ENCODE assay signal across 12 cellular contexts in the genomic region with DNA sequence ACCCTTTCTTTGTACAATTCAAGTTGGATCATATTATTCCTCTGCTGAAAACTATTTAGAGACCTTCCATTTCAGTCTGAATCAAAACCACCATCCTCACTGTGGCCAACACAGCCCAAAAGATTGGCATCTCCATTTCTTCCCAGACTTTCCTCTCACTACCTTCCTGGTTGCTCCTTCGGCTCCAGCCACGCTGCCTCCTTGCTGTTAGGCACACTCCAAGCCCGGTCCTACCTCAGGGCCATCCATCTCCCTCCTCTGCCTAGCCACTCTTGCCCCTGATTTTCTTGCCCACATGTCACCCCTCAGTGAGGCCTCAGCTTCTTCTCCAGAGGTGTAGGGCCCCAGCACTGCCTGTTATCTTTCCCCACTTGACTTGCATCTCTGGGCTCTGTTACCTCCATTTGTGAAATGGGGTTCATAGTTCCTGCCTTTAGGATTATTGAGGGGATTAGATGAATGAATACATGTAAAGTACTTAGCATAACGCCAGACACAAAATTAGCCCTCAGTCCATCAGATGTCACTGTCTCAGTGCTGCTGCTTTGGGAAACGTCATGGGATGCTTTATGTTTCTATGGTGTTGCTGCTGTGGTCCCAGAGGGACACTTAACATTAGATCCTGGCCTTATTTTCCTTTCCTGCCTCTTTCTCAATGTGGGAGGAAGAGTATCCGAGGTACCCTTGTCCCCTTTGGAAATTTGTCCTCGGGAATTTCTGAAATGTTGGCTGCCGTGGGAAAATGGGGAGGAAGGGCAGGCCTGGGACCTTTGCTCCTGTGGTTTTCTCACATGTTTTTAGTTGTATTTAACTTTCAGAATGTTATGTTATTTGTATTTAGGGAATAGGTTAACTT. TPM values are rescaled to one million over a fixed set of nuclear protein-coding genes. Genes with fewer than 3 reads are reported as not detected.
DNase-seq lines count a peak whose midpoint lies in the region; ATAC-seq, FAIRE-seq and TF ChIP-seq lines count a peak whose summit lies in the region.
"Had no signal": no experiment of that assay in that cellular context is flagged by ENCODE, and none has a peak within 500 bp of the region (broad histone marks: within the 10 kb centered on the region; RNA-seq: fewer than 3 reads in every experiment).

No MANE protein-coding gene starts in this region.

- H3K4me1 Mint-ChIP-seq in immature natural killer cell: peaks cover 85 to 98% of the 10 kb centered on the region in 2 donors

- DNase-seq in GM04504 (ENCODE audit: low read depth) (peak; percentile 20), breast epithelium (ENCODE audit: low spot score in 2 of 2) (no peak), immature natural killer cell (no peak), lower leg skin (ENCODE audit: low spot score in 2 of 2) (no peak), frontal cortex (ENCODE audit: low spot score in 2 of 2) (no peak)
- DNase-seq in activated effector memory CD4-positive, alpha-beta T cell treated with anti-CD3 and anti-CD28 coated beads, Interleukin-2, amount 50 U/mL, for 16 hours: no peak
- DNase-seq: colonic mucosa, DMS79 had no signal

- H3K27ac ChIP-seq in breast epithelium (peak overlapping the region; percentile 56 to 86), skeletal muscle tissue (ENCODE audit: low read depth, low read length) (peak overlapping the region; percentile 73)
- H3K27ac ChIP-seq: colonic mucosa, KMS-11, VCaP had no signal

- intact Hi-C loops in breast epithelium (cut with DNase I; ENCODE audit: low total_unique reads) (no loop called here), lower leg skin (cut with DNase I; ENCODE audit: low total_unique reads) (no loop called here)

- WGBS in lower leg skin, 2 donors: 68 to 77% methylated on average over 8 of the region's 8 CpGs

- H3K4me1 ChIP-seq in breast epithelium (no peaks in the 10 kb centered on the region), skeletal muscle tissue (ENCODE audit: control insufficient read depth in 3 of 3, insufficient read depth in 3 of 3, low read length in 3 of 3) (peaks cover 15 to 26% (median 25%) of the 10 kb centered on the region in 3 donors)
- H3K4me1 ChIP-seq: colonic mucosa had no signal

- TF ChIP-seq CTCF in breast epithelium (IDR thresholded peaks at IDR 0.05): no peak
- no peak for TF ChIP-seq CTCF in lower leg skin (IDR thresholded peaks at IDR 0.05)

- H3K36me3 Mint-ChIP-seq in immature natural killer cell: peaks cover 8 to 14% (median 8%) of the 10 kb centered on the region in 3 donors

- H3K27me3 ChIP-seq in breast epithelium: no peaks in the 10 kb centered on the region
- H3K27me3 ChIP-seq in skeletal muscle tissue (ENCODE audit: control insufficient read depth in 3 of 3, insufficient read depth in 3 of 3, low read length in 3 of 3): no peaks in the 10 kb centered on the region
- H3K27me3 ChIP-seq: colonic mucosa had no signal

- FAIRE-seq in frontal cortex (lab: Jason Lieb, UNC): no peak

- H3K27me3 Mint-ChIP-seq in immature natural killer cell (ENCODE audit: low read depth in 3 of 3): peaks cover 0 to 2% (median 1%) of the 10 kb centered on the region in 3 donors

- H3K36me3 ChIP-seq in breast epithelium (no peaks in the 10 kb centered on the region), skeletal muscle tissue (ENCODE audit: control insufficient read depth in 3 of 3, insufficient read depth in 3 of 3, low read length in 3 of 3) (no peaks in the 10 kb centered on the region)
- H3K36me3 ChIP-seq: colonic mucosa had no signal

- no peak for ATAC-seq in HG03108 (IDR thresholded peaks at IDR 0.05; ENCODE audit: unreplicated experiment)

- H3K9ac ChIP-seq in skeletal muscle tissue (ENCODE audit: low read depth in 1 of 3, low read length in 3 of 3): peak overlapping the region in 2 of 3 donors; percentile 15 to 33
- H3K9ac ChIP-seq: KMS-11 had no signal

- no peaks in the 10 kb centered on the region for H3K9me3 Mint-ChIP-seq in immature natural killer cell

- H3K27ac Mint-ChIP-seq in immature natural killer cell: peak overlapping the region; percentile 78 to 93 (median 88)

- TF ChIP-seq POLR2A in breast epithelium (IDR thresholded peaks at IDR 0.05) (no peak), lower leg skin (IDR thresholded peaks at IDR 0.05) (no peak)

- no peak overlapping the region for H3K4me3 ChIP-seq in breast epithelium
- H3K4me3 ChIP-seq in skeletal muscle tissue (ENCODE audit: low read length in 3 of 3): peak overlapping the region in 2 of 3 donors; percentile 10 to 29
- H3K4me3 ChIP-seq in lower leg skin (ENCODE audit: low read depth, poor library complexity, severe bottlenecking): no peak overlapping the region
- H3K4me3 ChIP-seq: colonic mucosa had no signal

- H3K9me3 ChIP-seq in breast epithelium: no peaks in the 10 kb centered on the region
- no peaks in the 10 kb centered on the region for H3K9me3 ChIP-seq in skeletal muscle tissue (ENCODE audit: control insufficient read depth in 3 of 3, low read length in 3 of 3)
- H3K9me3 ChIP-seq: colonic mucosa had no signal

- peak overlapping the region in 4 of 5 donors; percentile 42 to 57 (median 52) for H3K4me3 Mint-ChIP-seq in immature natural killer cell

RNA-seq across cellular contexts. Expression of a gene that starts 31.3 kb away (rescaled TPM):
- total RNA-seq in breast epithelium (10 to 100 TPM; 52.0 to 84.9 (median 72.8) TPM), skeletal muscle tissue (50.6 TPM), lower leg skin (100 to 1,000 TPM in 1 of 4 donors, 10 to 100 TPM in 3; 59.8 to 180 (median 79.9) TPM), frontal cortex (97.8 TPM)
- polyA plus RNA-seq in immature natural killer cell: 10 to 100 TPM; 34.3 to 68.6 (median 38.4) TPM

Comparison
In these comparisons a context has a peak if more than half of its experiments do, and no peak if none do; other contexts are left out.
1. H3K4me3 ChIP-seq: peak in skeletal muscle tissue (2 of 3); none in breast epithelium (0 of 3) and lower leg skin (single experiment).